9 cellular contexts compared by ENCODE assay signal in the genomic region with DNA sequence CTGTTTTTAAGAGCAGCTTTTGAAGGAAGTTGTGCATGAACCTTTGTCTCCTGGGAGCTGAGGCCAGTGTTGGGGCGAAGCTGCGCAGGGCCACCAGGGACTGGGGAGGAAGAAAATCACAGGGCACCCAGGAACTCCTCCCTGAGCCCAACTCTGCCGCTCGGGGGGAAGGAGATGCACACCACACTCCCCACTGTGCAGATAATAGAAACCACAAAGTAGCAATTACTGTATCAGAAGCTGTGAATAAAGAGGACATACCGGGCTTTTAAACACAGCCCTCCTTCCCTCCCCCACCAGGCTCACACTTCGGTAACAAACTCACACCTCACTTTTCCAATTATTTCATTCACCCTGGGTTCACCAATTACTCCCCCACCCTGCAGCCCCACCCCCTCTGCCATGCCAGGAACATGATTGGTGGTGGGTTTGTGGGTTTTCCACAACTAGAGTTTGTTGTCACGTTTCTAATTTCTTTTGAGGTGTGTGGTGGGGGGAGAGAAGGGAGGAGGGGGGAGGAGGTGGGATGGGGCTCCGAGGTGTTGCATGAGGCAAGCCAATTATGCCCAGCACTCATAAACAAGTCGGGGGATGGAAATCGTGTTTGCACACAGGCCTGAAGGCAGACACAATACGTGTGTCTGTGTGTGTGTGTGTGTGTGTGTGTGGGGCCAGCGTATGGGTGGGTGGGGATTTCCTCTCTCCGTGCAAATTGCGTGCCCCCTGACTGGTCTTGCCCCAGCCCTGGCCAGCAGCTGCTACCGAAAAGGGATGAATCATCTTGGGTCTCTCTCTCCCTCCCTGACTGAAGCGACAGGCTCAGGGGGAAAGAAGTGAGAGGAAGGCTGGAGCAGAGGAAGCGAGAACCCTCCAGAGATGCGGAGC.
A peak's percentile ranks its signal among the peaks of the same experiment; 100 is the strongest.
DNase-seq lines count a peak whose midpoint lies in the region; ATAC-seq lines count a peak whose summit lies in the region.
"Had no signal": no experiment of that assay in that cellular context is flagged by ENCODE, and none has a peak within 500 bp of the region (broad histone marks: within the 10 kb centered on the region; RNA-seq: fewer than 3 reads in every experiment).

No MANE protein-coding gene starts in this region.

- peaks cover 6% of the 10 kb centered on the region for H3K36me3 Mint-ChIP-seq in effector memory CD8-positive, alpha-beta T cell (ENCODE audit: insufficient read depth)

- H3K27ac Mint-ChIP-seq in effector memory CD8-positive, alpha-beta T cell: peak overlapping the region; percentile 85 to 90

- peaks cover 26 to 41% of the 10 kb centered on the region in 2 donors for H3K4me1 Mint-ChIP-seq in effector memory CD8-positive, alpha-beta T cell (ENCODE audit: low read depth in 2 of 2)

- peak; percentile 57 for DNase-seq in HCEC 1CT
- DNase-seq in NOMO-1 treated with dmso at 0.1 percent for 144 hours (lab: John Stamatoyannopoulos, UW; ENCODE audit: unreplicated experiment): peak; percentile 88
- peak in 1 of 3 experiments; percentile 3 for DNase-seq in effector memory CD8-positive, alpha-beta T cell
- peak; percentile 3 for DNase-seq in stimulated activated CD8-positive, alpha-beta memory T cell treated with anti-CD3 and anti-CD28 coated beads, Interleukin-12 subunit alpha, Interleukin-12 subunit beta, amount 100 ng/mL, for 4 hours (ENCODE audit: low read depth)
- DNase-seq in DMS114 treated with DMSO at 0.1 percent for 48 hours (lab: John Stamatoyannopoulos, UW; ENCODE audit: unreplicated experiment): no peak
- no peak for DNase-seq in DMS 273 (lab: John Stamatoyannopoulos, UW; ENCODE audit: unreplicated experiment)
- DNase-seq: activated CD4-positive, alpha-beta T cell treated with anti-CD3 and anti-CD28 coated beads, Interleukin-2, amount 50 U/mL, for 1 hour had no signal

- H3K27me3 Mint-ChIP-seq in effector memory CD8-positive, alpha-beta T cell: no peaks in the 10 kb centered on the region

- ATAC-seq in effector memory CD8-positive, alpha-beta T cell (replicated peaks): peak; percentile 80
- no peak for ATAC-seq in GM21423 (IDR thresholded peaks at IDR 0.05; ENCODE audit: unreplicated experiment)
- no peak for ATAC-seq in HG03354 (IDR thresholded peaks at IDR 0.05; ENCODE audit: poor library complexity, severe bottlenecking, unreplicated experiment)

- peak overlapping the region; percentile 49 to 62 for H3K4me3 Mint-ChIP-seq in effector memory CD8-positive, alpha-beta T cell

- H3K9me3 Mint-ChIP-seq in effector memory CD8-positive, alpha-beta T cell: no peaks in the 10 kb centered on the region

Comparison
In these comparisons a context has a peak if more than half of its experiments do, and no peak if none do; other contexts are left out.
1. DNase-seq: peak in HCEC 1CT (single experiment), NOMO-1 treated with dmso at 0.1 percent for 144 hours (single experiment) and stimulated activated CD8-positive, alpha-beta memory T cell treated with anti-CD3 and anti-CD28 coated beads, Interleukin-12 subunit alpha, Interleukin-12 subunit beta, amount 100 ng/mL, for 4 hours (single experiment); none in DMS114 treated with DMSO at 0.1 percent for 48 hours (single experiment) and DMS 273 (single experiment).